1 cellular context compared by ENCODE assay signal in the genomic region with DNA sequence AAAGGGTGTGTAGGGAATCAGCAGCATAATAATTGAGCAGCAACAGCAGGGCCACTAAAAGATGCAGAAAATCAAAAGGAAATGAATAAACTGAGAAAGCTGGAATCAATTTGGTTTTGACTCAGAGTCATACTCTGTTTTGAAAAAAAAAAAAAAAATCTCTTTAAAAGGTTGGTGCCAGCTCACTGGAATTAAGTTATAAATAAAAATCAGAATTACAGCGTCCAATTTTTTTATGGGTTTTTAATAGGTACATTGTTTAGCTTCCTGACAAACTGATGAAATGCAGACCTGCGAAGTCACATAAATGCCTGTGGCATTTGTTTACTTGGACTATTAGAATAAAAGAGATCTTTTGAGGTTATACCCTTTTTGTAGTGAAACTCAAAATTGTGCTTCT.
A peak's percentile ranks its signal among the peaks of the same experiment; 100 is the strongest.
TF ChIP-seq lines count a peak whose summit lies in the region.

No MANE protein-coding gene starts in this region.

TF ChIP-seq in SK-N-SH, 30 proteins besides CTCF, POLR2A, EP300 and RAD21 (continued from another document):
- TF ChIP-seq FOXM1 (IDR thresholded peaks at IDR 0.05; ENCODE audit: low read depth), result peak; percentile 48; the same call in 1 of the 2 replicates
- TF ChIP-seq RFX5 (IDR thresholded peaks at IDR 0.05; ENCODE audit: low read length), result no peak
